ENCODE assay signal across 8 cellular contexts in the genomic region with DNA sequence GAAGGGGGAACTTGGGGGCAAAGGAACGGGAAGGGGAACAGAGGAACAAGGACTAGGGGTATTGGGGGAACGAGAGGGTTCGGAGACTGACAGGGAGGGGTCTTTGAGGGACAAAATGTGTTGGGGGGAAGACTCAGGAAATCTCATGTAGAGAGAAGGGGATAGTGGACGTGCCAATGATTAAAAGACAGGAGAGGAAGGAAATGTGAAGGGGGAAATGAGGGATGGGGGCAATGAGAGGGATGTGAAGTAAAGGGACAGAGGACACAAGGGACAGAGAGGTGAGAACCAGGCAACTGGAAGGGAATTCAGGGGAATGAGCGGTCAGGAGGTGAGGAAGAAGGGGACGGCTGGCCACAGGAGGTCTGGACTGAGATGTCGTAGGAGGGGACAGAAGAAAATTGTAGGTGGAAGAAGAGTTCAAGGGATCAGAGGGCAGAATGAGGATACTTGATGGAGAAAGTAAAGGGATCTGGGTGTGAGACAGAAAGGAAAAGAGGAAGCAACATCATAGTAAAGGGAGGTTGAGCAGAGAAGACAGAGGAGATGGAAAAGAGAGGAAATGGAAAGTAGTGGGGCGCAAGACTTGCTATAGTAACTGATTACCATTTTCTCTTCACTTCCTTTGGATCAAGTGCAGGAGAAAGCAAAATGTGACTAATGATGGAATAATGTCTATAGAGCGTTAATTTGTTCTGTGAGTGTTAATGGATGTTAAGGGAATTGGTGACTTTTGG. TPM values are rescaled to one million over a fixed set of nuclear protein-coding genes. Genes with fewer than 3 reads are reported as not detected.
DNase-seq lines count a peak whose midpoint lies in the region; ATAC-seq and TF ChIP-seq lines count a peak whose summit lies in the region.

No MANE protein-coding gene starts in this region.

- DNase-seq in Jurkat, Clone E6-1 (ENCODE audit: low read depth, low spot score): no peak
- DNase-seq in activated naive CD8-positive, alpha-beta T cell treated with anti-CD3 and anti-CD28 coated beads, Interleukin-2, amount 10 ng/mL, durations not matched to agents 7 days and 5 days: no peak
- DNase-seq in thyroid gland: no peak
- no peak for DNase-seq in effector CD4-positive, alpha-beta T cell
- no peak for DNase-seq in NCI-H226

- peak overlapping the region; percentile 60 for H3K27ac ChIP-seq in C4-2B
- H3K27ac ChIP-seq in layer of hippocampus (ENCODE audit: low read depth, low read length): peak overlapping the region; percentile 89
- H3K27ac ChIP-seq in thyroid gland: peak overlapping the region; percentile 45 to 76 (median 52)

- H3K27ac Mint-ChIP-seq in activated naive CD8-positive, alpha-beta T cell treated with anti-CD3 and anti-CD28 coated beads, Interleukin-2, amount 10 ng/mL, durations not matched to agents 7 days and 5 days: peak overlapping the region; percentile 93

- peaks cover 43% of the 10 kb centered on the region for H3K4me1 Mint-ChIP-seq in activated naive CD8-positive, alpha-beta T cell treated with anti-CD3 and anti-CD28 coated beads, Interleukin-2, amount 10 ng/mL, durations not matched to agents 7 days and 5 days

- H3K4me1 ChIP-seq in thyroid gland: peaks cover 7 to 26% of the 10 kb centered on the region in 2 donors

- POLR2A ChIA-PET in activated naive CD8-positive, alpha-beta T cell treated with anti-CD3 and anti-CD28 coated beads, Interleukin-2, amount 10 ng/mL, durations not matched to agents 7 days and 5 days (lab: Charles Lee): interaction anchor here (1.0 to 2.9 kb wide), 6 partner anchors 21 to 87 kb away, joined by 3 to 28 read pairs (median 6); a partner anchor contains a TSS

- H3K36me3 ChIP-seq in thyroid gland: no peaks in the 10 kb centered on the region

- H3K4me3 Mint-ChIP-seq in activated naive CD8-positive, alpha-beta T cell treated with anti-CD3 and anti-CD28 coated beads, Interleukin-2, amount 10 ng/mL, durations not matched to agents 7 days and 5 days: peak overlapping the region; percentile 97

- no peaks in the 10 kb centered on the region for H3K9me3 ChIP-seq in thyroid gland

- intact Hi-C loops in thyroid gland (cut with DNase I): loop anchor here (10.0 kb wide), 1 partner anchor 85 kb away; a partner anchor contains a TSS

- no peak for TF ChIP-seq POLR2A in thyroid gland (IDR thresholded peaks at IDR 0.05)

- no peaks in the 10 kb centered on the region for H3K27me3 Mint-ChIP-seq in activated naive CD8-positive, alpha-beta T cell treated with anti-CD3 and anti-CD28 coated beads, Interleukin-2, amount 10 ng/mL, durations not matched to agents 7 days and 5 days

- H3K27me3 ChIP-seq in layer of hippocampus (ENCODE audit: control insufficient read depth, insufficient read depth, low read length): no peaks in the 10 kb centered on the region
- H3K27me3 ChIP-seq in thyroid gland: no peaks in the 10 kb centered on the region

- TF ChIP-seq CTCF in C4-2B (conservative IDR thresholded peaks at IDR 0.05) (no peak), thyroid gland (IDR thresholded peaks at IDR 0.05) (no peak)

- no peaks in the 10 kb centered on the region for H3K9me3 Mint-ChIP-seq in activated naive CD8-positive, alpha-beta T cell treated with anti-CD3 and anti-CD28 coated beads, Interleukin-2, amount 10 ng/mL, durations not matched to agents 7 days and 5 days

- WGBS in thyroid gland, 2 donors: 15 to 25% methylated on average over 9 of the region's 9 CpGs

- peak overlapping the region; percentile 90 for H3K4me3 ChIP-seq in Jurkat, Clone E6-1 (ENCODE audit: low read length)
- H3K4me3 ChIP-seq in thyroid gland (replicated peaks in 1 of 3): peak overlapping the region; percentile 16 to 83 (median 64)

- no peak for ATAC-seq in activated naive CD8-positive, alpha-beta T cell treated with anti-CD3 and anti-CD28 coated beads, Interleukin-2, amount 10 ng/mL, durations not matched to agents 7 days and 5 days (ENCODE audit: low read depth)
- ATAC-seq in GM21825 (IDR thresholded peaks at IDR 0.05; ENCODE audit: unreplicated experiment): no peak

- H3K36me3 Mint-ChIP-seq in activated naive CD8-positive, alpha-beta T cell treated with anti-CD3 and anti-CD28 coated beads, Interleukin-2, amount 10 ng/mL, durations not matched to agents 7 days and 5 days: peaks cover 16% of the 10 kb centered on the region

RNA-seq across cellular contexts. Expression of a gene that starts 0.7 kb away (rescaled TPM):
- polyA plus RNA-seq in Jurkat, Clone E6-1 (2012; ENCODE audit: insufficient read depth, insufficient read length): 45.0 TPM
- total RNA-seq in activated naive CD8-positive, alpha-beta T cell treated with anti-CD3 and anti-CD28 coated beads, Interleukin-2, amount 10 ng/mL, durations not matched to agents 7 days and 5 days: 100 to 1,000 TPM; 111 TPM
- total RNA-seq in thyroid gland: 10 to 100 TPM; 17.6 to 36.0 (median 22.1) TPM

RNA-seq across cellular contexts. Expression of a gene that starts 32.8 kb away (rescaled TPM):
- 90.7 TPM for polyA plus RNA-seq in Jurkat, Clone E6-1 (2012; ENCODE audit: insufficient read depth, insufficient read length)
- total RNA-seq in activated naive CD8-positive, alpha-beta T cell treated with anti-CD3 and anti-CD28 coated beads, Interleukin-2, amount 10 ng/mL, durations not matched to agents 7 days and 5 days: 100 to 1,000 TPM; 177 to 179 TPM
- 100 to 1,000 TPM in 1 of 4 donors, 10 to 100 TPM in 3; 38.6 to 126 (median 88.9) TPM for total RNA-seq in thyroid gland
